Comparison of ENCODE assay signal across 9 cellular contexts in the genomic region with DNA sequence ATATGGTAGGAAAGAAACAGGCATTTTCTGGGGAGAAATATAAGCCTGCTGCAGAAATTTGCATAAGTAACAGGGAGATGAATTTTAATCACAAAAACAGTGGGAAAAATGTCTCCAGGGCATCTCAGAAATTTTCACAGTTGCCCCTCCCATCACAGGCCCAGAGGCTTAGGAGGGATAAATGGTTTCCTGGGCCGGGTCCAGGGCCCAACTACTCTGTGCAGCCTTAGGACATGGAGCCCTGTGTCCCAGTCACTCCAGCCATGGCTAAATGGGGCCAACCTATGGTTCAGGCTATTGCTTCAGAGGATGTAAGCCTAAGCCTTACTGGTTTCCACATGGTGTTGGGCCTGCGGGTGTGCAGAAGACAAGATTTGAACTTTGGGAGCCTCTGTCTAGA. TPM values are rescaled to one million over a fixed set of nuclear protein-coding genes. Genes with fewer than 3 reads are reported as not detected.
"Had no signal": no experiment of that assay in that cellular context is flagged by ENCODE, and none has a peak within 500 bp of the region (broad histone marks: within the 10 kb centered on the region; RNA-seq: fewer than 3 reads in every experiment).

No MANE protein-coding gene starts in this region.

- H3K4me2 ChIP-seq: KMS-11 had no signal

- FAIRE-seq: HepG2, HTR-8/SVneo had no signal

- H3K36me3 Mint-ChIP-seq: IgD-negative memory B cell had no signal

- H3K4me3 Mint-ChIP-seq: IgD-negative memory B cell had no signal

- H3K9ac ChIP-seq: KMS-11 had no signal

- H3K27ac ChIP-seq: HL-60, KMS-11 had no signal

- H3K27ac Mint-ChIP-seq: IgD-negative memory B cell had no signal

- ATAC-seq: HepG2 had no signal

- H3K4me1 Mint-ChIP-seq: IgD-negative memory B cell had no signal

- DNase-seq: IMR-90, KG1 had no signal

RNA-seq across cellular contexts. Expression of a gene that starts 9.2 kb away (rescaled TPM):
- total RNA-seq: HepG2, HT-29, HT1080, IMR-90 had no signal
- polyA plus RNA-seq: IgD-negative memory B cell, IMR-90 had no signal

RNA-seq across cellular contexts. Expression of a gene that starts 39.4 kb away (rescaled TPM):
- total RNA-seq: HepG2, HT-29, HT1080, IMR-90 had no signal
- polyA plus RNA-seq: HepG2, IgD-negative memory B cell, IMR-90 had no signal

RNA-seq across cellular contexts. Expression of a gene that starts 54.7 kb away (rescaled TPM):
- total RNA-seq: HT-29, HT1080, IMR-90 had no signal
- polyA plus RNA-seq: IgD-negative memory B cell, IMR-90 had no signal
